In genomic region chr19:16771618-16772017, GRCh38 we compare ENCODE assay signal across 8 cellular contexts. TPM values are rescaled to one million over a fixed set of nuclear protein-coding genes. Genes with fewer than 3 reads are reported as not detected.
DNase-seq lines count a peak whose midpoint lies in the region; ATAC-seq and TF ChIP-seq lines count a peak whose summit lies in the region.

No MANE protein-coding gene starts in this region.

- TF ChIP-seq CTCF in WERI-Rb-1 (IDR thresholded peaks at IDR 0.05; ENCODE audit: low read depth, low read length), result peak; percentile 81

- H3K27ac ChIP-seq in WERI-Rb-1, result no peak overlapping the region

- H3K27me3 ChIP-seq in WERI-Rb-1 (ENCODE audit: insufficient read depth, low read depth, severe bottlenecking), result no peaks in the 10 kb centered on the region

- no peak overlapping the region for H3K27ac Mint-ChIP-seq in immature natural killer cell

- no peaks in the 10 kb centered on the region for H3K9me3 ChIP-seq in WERI-Rb-1 (ENCODE audit: severe bottlenecking)

- H3K9me3 Mint-ChIP-seq in immature natural killer cell, result peaks cover 0 to 1% (median 0%) of the 10 kb centered on the region in 6 donors

- no peak overlapping the region for H3K4me3 ChIP-seq in WERI-Rb-1 (ENCODE audit: low read depth, low read length)

- no peaks in the 10 kb centered on the region for H3K36me3 ChIP-seq in WERI-Rb-1

- peaks cover 8 to 12% (median 8%) of the 10 kb centered on the region in 3 donors for H3K27me3 Mint-ChIP-seq in immature natural killer cell (ENCODE audit: low read depth in 3 of 3)

- DNase-seq in SIG-M5 treated with dmso at 0.1 percent for 504 hours (lab: John Stamatoyannopoulos, UW; ENCODE audit: unreplicated experiment), result peak; percentile 55
- no peak for DNase-seq in SIG-M5 (lab: John Stamatoyannopoulos, UW)
- DNase-seq in NCI-H2196 (lab: John Stamatoyannopoulos, UW; ENCODE audit: unreplicated experiment), result peak; percentile 82
- peak; percentile 82 for DNase-seq in WERI-Rb-1
- DNase-seq in T47D (ENCODE audit: low read depth in 1 of 2, low spot score in 1 of 2), result peak; percentile 52 to 78
- peak; percentile 65 to 69 (median 67) for DNase-seq in immature natural killer cell
- peak; percentile 39 to 41 for DNase-seq in stimulated activated CD4-positive, alpha-beta T cell treated with anti-CD3 and anti-CD28 coated beads, Interleukin-15, amount 100 ng/mL, for 1 hour (ENCODE audit: low read depth in 1 of 2, low spot score in 1 of 2)

- no peak overlapping the region for H3K4me3 Mint-ChIP-seq in immature natural killer cell

- in situ Hi-C loops in T47D (cut with HindIII; ENCODE audit: low pct_unique_long_range_greater_than_20kb, low sequenced_read_pairs), result no loop called here

- H3K4me1 Mint-ChIP-seq in immature natural killer cell, result no peaks in the 10 kb centered on the region

- H3K36me3 Mint-ChIP-seq in immature natural killer cell, result peaks cover 0 to 3% (median 0%) of the 10 kb centered on the region in 3 donors

- ATAC-seq in GM19023 (IDR thresholded peaks at IDR 0.05; ENCODE audit: unreplicated experiment), result no peak

RNA-seq across cellular contexts. Expression of gene NWD1, which starts 52.0 kb away (rescaled TPM):
- not detected for polyA plus RNA-seq in immature natural killer cell

RNA-seq across cellular contexts. Expression of gene SIN3B, which starts 57.6 kb away (rescaled TPM):
- polyA plus RNA-seq in immature natural killer cell, result 1 to 10 TPM; 1.8 to 7.9 (median 2.3) TPM
